ENCODE assay signal across 18 cellular contexts in genomic region chr7:135964254-135964653, GRCh38. TPM values are rescaled to one million over a fixed set of nuclear protein-coding genes. Genes with fewer than 3 reads are reported as not detected.
A peak's percentile ranks its signal among the peaks of the same experiment; 100 is the strongest.
DNase-seq lines count a peak whose midpoint lies in the region; TF ChIP-seq lines count a peak whose summit lies in the region.
"Had no signal": no experiment of that assay in that cellular context is flagged by ENCODE, and none has a peak within 500 bp of the region (broad histone marks: within the 10 kb centered on the region; RNA-seq: fewer than 3 reads in every experiment).

No MANE protein-coding gene starts in this region.

- H3K79me2 ChIP-seq in OCI-LY7 (ENCODE audit: insufficient read depth, low read depth, low read length) = peaks cover 97% of the 10 kb centered on the region

- no peaks in the 10 kb centered on the region for H3K27me3 ChIP-seq in skeletal muscle satellite cell (ENCODE audit: control insufficient read depth, insufficient read depth, low read length)
- H3K27me3 ChIP-seq: brain microvascular endothelial cell, dorsolateral prefrontal cortex, esophagus muscularis mucosa had no signal

- H3K4me3 ChIP-seq in GM12865 (ENCODE audit: low read depth, low read length) (peak overlapping the region; percentile 24; the same call in 1 of the 2 replicates), OCI-LY7 (ENCODE audit: low read depth, low read length, poor library complexity, severe bottlenecking) (peak overlapping the region; percentile 55), skeletal muscle satellite cell (ENCODE audit: low read length) (no peak overlapping the region)
- H3K4me3 ChIP-seq: esophagus muscularis mucosa had no signal

- H3K4me1 ChIP-seq in OCI-LY7 (ENCODE audit: insufficient read depth, low read length, poor library complexity, severe bottlenecking) = peaks cover 86% of the 10 kb centered on the region
- peaks cover 36% of the 10 kb centered on the region for H3K4me1 ChIP-seq in skeletal muscle satellite cell (ENCODE audit: control insufficient read depth, insufficient read depth, low read length)

- H2AFZ ChIP-seq in OCI-LY7 (ENCODE audit: low read length) = no peak overlapping the region

- POLR2A ChIA-PET in OCI-LY7 (lab: Charles Lee) (interaction anchor here (0.7 to 1.3 kb wide), 3 partner anchors 11 to 21 kb away, joined by 3 to 4 read pairs (median 3); no protein-coding TSS in a partner anchor), GM10248 (lab: Yijun Ruan, JAX) (no interaction called here)

- H3K36me3 ChIP-seq in OCI-LY7 (ENCODE audit: insufficient read depth, low read length) = peaks cover 88% of the 10 kb centered on the region
- peaks cover 8% of the 10 kb centered on the region for H3K36me3 ChIP-seq in skeletal muscle satellite cell (ENCODE audit: insufficient read depth, low read length)
- H3K36me3 ChIP-seq: brain microvascular endothelial cell had no signal

- DNase-seq in GM12865 (ENCODE audit: low read depth) (no peak), OCI-LY7 (ENCODE audit: low spot score) (no peak), fibroblast of peridontal ligament (ENCODE audit: extremely low read depth) (peak; percentile 76), NCI-H345 (lab: John Stamatoyannopoulos, UW) (no peak), GM10248 (ENCODE audit: extremely low spot score) (no peak)
- no peak for DNase-seq in activated T-cell treated with anti-CD3 and anti-CD28 coated beads, Interleukin-2, amount 50 U/mL, for 1 hour
- DNase-seq: activated CD8-positive, alpha-beta memory T cell treated with anti-CD3 and anti-CD28 coated beads, Interleukin-2, amount 50 U/mL, for 4 hours; activated naive CD4-positive, alpha-beta T cell treated with anti-CD3 and anti-CD28 coated beads, Interleukin-2, amount 10 ng/mL, durations not matched to agents 7 days and 5 days; brain microvascular endothelial cell; CD8-positive, alpha-beta memory T cell; dorsolateral prefrontal cortex; EL; H9; NCI-H2081 treated with DMSO at 0.1 percent for 48 hours; stimulated activated CD4-positive, alpha-beta T cell treated with anti-CD3 and anti-CD28 coated beads, Interleukin-1b, Interleukin-23, amount 100 ng/mL, for 48 hours; T-helper 1 cell had no signal

- TF ChIP-seq CTCF in GM12865 (IDR thresholded peaks at IDR 0.05; ENCODE audit: insufficient read depth, low read depth, low read length, missing control alignments) = no peak
- no peak for TF ChIP-seq CTCF in OCI-LY7 (conservative IDR thresholded peaks at IDR 0.05; ENCODE audit: low read length)
- TF ChIP-seq CTCF in GM10248 (IDR thresholded peaks at IDR 0.05; ENCODE audit: control extremely low read depth, extremely low read depth, low read depth, missing control alignments) = no peak

- H3K9me3 ChIP-seq in OCI-LY7 (ENCODE audit: low read length) (peaks cover 6% of the 10 kb centered on the region; the same call in 1 of the 2 replicates), skeletal muscle satellite cell (replicated peaks; ENCODE audit: low read length) (no peaks in the 10 kb centered on the region)
- H3K9me3 ChIP-seq: esophagus muscularis mucosa had no signal

- H3K9ac ChIP-seq in skeletal muscle satellite cell (ENCODE audit: low read depth, low read length) = no peak overlapping the region

- BruUV-seq in OCI-LY7 (replicated peaks; lab: Mats Ljungman, UMichigan) = no TSS peak

- CTCF ChIA-PET in OCI-LY7 (lab: Charles Lee; ENCODE audit: unreplicated experiment) = no interaction called here
- CTCF ChIA-PET in GM10248 (lab: Yijun Ruan, JAX) = interaction anchor here (0.7 kb wide), 1 partner anchor 18 kb away, joined by 3 read pairs; no protein-coding TSS in a partner anchor

- H3K27ac ChIP-seq in OCI-LY7 (ENCODE audit: low read depth, low read length, poor library complexity, severe bottlenecking) = peak overlapping the region; percentile 14
- H3K27ac ChIP-seq: brain microvascular endothelial cell had no signal

- intact Hi-C loops in OCI-LY7 (cut with micrococcal nuclease; ENCODE audit: unreplicated experiment) = no loop called here

- no peaks in the 10 kb centered on the region for H3K9me2 ChIP-seq in OCI-LY7 (ENCODE audit: insufficient read depth, low read length)

- H4K20me1 ChIP-seq in OCI-LY7 (ENCODE audit: insufficient read depth, low read length) = peaks cover 47% of the 10 kb centered on the region

- H3K4me2 ChIP-seq in OCI-LY7 (ENCODE audit: low read length) (peak overlapping the region; percentile 71), skeletal muscle satellite cell (ENCODE audit: low read length) (peak overlapping the region; percentile 27)

RNA-seq across cellular contexts. Expression of gene MTPN, which starts 12.9 kb away (rescaled TPM):
- 83.9 and 91.3 TPM in 2 replicates for total RNA-seq in OCI-LY7 (2014; rRNA removed; shearing (Covaris generic))
- total RNA-seq in OCI-LY7 (2022) = 281 and 346 TPM in 2 replicates
- total RNA-seq in skeletal muscle satellite cell (2012; rRNA removed) = 115 and 116 TPM in 2 replicates
